In the genomic region with DNA sequence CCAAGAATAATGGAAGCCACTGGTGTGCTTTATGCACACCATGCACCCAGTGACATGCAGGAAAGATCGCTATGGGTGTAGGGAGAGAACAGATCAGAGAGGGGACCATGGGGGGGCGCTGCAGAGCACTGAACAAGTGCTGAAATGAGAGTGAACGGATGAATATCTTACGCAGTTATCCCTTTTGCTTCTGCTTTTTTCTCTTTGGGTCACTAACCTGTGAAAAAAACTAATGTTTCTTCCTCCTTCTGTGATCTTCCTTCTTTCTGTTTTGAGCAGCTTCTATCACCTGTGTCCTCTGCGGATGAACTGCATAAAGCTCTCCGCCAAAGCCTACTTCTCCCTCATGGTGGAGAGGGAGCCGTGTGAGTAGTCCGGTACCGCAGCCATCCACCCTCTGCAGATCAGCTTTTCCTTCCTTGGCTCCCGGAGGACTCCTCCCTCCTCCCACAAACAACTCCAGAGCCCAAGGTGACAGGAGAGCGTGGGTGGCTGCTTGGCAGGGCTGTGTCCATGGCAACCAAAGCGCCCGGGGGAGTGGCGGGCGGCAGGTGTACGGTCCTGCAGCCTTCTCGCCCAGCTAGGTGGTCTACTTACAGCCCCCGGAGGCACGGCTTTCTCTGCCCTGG, we compare ENCODE assay signal across 8 cellular contexts.
DNase-seq lines count a peak whose midpoint lies in the region; ATAC-seq and TF ChIP-seq lines count a peak whose summit lies in the region.

No MANE protein-coding gene starts in this region.

- TF ChIP-seq CTCF in GM06990 (IDR thresholded peaks at IDR 0.05; ENCODE audit: insufficient read depth, low read length, poor library complexity, severe bottlenecking): peak; percentile 68
- peak; percentile 66 for TF ChIP-seq CTCF in WERI-Rb-1 (IDR thresholded peaks at IDR 0.05; ENCODE audit: low read depth, low read length)

- WGBS in mesendoderm (ENCODE audit: extremely low coverage, insufficient coverage, low lambda C conversion rate): no CpG with 5 or more reads among the region's 19 CpGs

- ATAC-seq in HG03175 (IDR thresholded peaks at IDR 0.05; ENCODE audit: unreplicated experiment): peak; percentile 47
- no peak for ATAC-seq in HG03139 (IDR thresholded peaks at IDR 0.05; ENCODE audit: unreplicated experiment)

- DNase-seq in GM06990 (ENCODE audit: extremely low read depth, insufficient read length) (peak; percentile 54), WERI-Rb-1 (peak; percentile 33), mesendoderm (peak; percentile 20), NCI-H524 (lab: John Stamatoyannopoulos, UW) (no peak), dedifferentiated amniotic fluid mesenchymal stem cell (ENCODE audit: extremely low spot score) (no peak), NCI-H446 (lab: John Stamatoyannopoulos, UW) (no peak)

- H4K8ac ChIP-seq in mesendoderm (ENCODE audit: low read depth, low read length): no peak overlapping the region

- H3K56ac ChIP-seq in mesendoderm (ENCODE audit: low read length): no peak overlapping the region

- H3K9ac ChIP-seq in mesendoderm (ENCODE audit: low read length): no peak overlapping the region

- H3K23ac ChIP-seq in mesendoderm (ENCODE audit: low read length): no peak overlapping the region

- H3K36me3 ChIP-seq in GM06990 (ENCODE audit: control insufficient read depth, insufficient read depth, low read length) (no peaks in the 10 kb centered on the region), WERI-Rb-1 (no peaks in the 10 kb centered on the region), mesendoderm (ENCODE audit: control insufficient read depth, insufficient read depth, low read length) (no peaks in the 10 kb centered on the region)

- no peak overlapping the region for H3K4ac ChIP-seq in mesendoderm (ENCODE audit: low read depth, low read length)

- H2BK120ac ChIP-seq in mesendoderm (ENCODE audit: low read depth, low read length): no peak overlapping the region

- H3K4me3 ChIP-seq in GM06990 (replicated peaks; ENCODE audit: low read depth, low read length) (no peak overlapping the region), WERI-Rb-1 (ENCODE audit: low read depth, low read length) (no peak overlapping the region), mesendoderm (ENCODE audit: low read length) (no peak overlapping the region)

- no peak overlapping the region for H2AK5ac ChIP-seq in mesendoderm (ENCODE audit: low read length)

- H3K27ac ChIP-seq in WERI-Rb-1: no peak overlapping the region
- no peak overlapping the region for H3K27ac ChIP-seq in mesendoderm (ENCODE audit: low read depth, low read length)

- no peaks in the 10 kb centered on the region for H3K79me2 ChIP-seq in mesendoderm (ENCODE audit: control insufficient read depth, insufficient read depth, low read length)

- no peak overlapping the region for H3K4me2 ChIP-seq in mesendoderm (ENCODE audit: low read length)

- H3K18ac ChIP-seq in mesendoderm (ENCODE audit: low read length): no peak overlapping the region

- H2BK15ac ChIP-seq in mesendoderm (replicated peaks; ENCODE audit: low read depth): no peak overlapping the region

- H3K79me1 ChIP-seq in mesendoderm (ENCODE audit: low read length): no peaks in the 10 kb centered on the region

- no peaks in the 10 kb centered on the region for H3K9me3 ChIP-seq in WERI-Rb-1 (ENCODE audit: severe bottlenecking)

- H4K5ac ChIP-seq in mesendoderm (ENCODE audit: low read length): no peak overlapping the region

- no peak overlapping the region for H2BK5ac ChIP-seq in mesendoderm (ENCODE audit: low read length)

- H3K27me3 ChIP-seq in GM06990 (replicated peaks; ENCODE audit: control insufficient read depth, insufficient read depth, low read length): no peaks in the 10 kb centered on the region
- H3K27me3 ChIP-seq in WERI-Rb-1 (ENCODE audit: insufficient read depth, low read depth, severe bottlenecking): peaks cover 29% of the 10 kb centered on the region
- no peaks in the 10 kb centered on the region for H3K27me3 ChIP-seq in mesendoderm (ENCODE audit: insufficient read depth, low read length, poor library complexity)

- H3K4me1 ChIP-seq in mesendoderm (ENCODE audit: control insufficient read depth, low read depth, low read length): peaks cover 3% of the 10 kb centered on the region

Comparison
In these comparisons a context has a peak if more than half of its experiments do, and no peak if none do; other contexts are left out.
1. DNase-seq: peak in GM06990 (single experiment), WERI-Rb-1 (single experiment) and mesendoderm (single experiment); none in NCI-H524 (0 of 2), dedifferentiated amniotic fluid mesenchymal stem cell (single experiment) and NCI-H446 (0 of 2).